8 cellular contexts compared by ENCODE assay signal in the genomic region with DNA sequence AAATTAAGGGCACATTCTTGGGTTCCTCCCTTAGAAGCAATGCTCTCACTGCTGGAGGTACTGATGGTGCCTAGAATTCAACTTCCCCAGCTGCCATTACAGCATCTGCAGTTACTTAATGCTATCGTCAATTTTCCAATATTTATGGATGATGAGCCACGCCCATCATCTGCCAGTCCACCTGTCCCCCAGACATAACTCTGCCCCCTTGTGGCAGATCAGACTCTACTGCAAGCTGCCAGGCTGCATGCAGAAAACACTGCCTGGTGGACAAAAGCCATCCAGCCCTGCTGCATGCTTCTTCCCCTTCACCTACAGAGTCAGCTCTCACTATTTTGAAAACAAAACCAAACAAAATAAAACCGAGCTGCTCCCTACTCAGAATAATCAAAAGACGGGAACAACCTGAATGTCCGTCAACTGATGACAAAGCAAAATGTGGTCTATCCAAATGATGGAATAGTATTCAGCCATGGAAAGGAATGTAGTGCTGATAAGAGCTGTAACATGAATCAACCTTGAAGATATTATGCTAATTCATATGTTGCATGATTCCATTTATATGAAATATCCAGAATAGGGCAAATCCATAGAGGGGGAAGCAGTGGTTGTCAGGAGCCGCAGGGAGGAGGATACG.
DNase-seq lines count a peak whose midpoint lies in the region; ATAC-seq and TF ChIP-seq lines count a peak whose summit lies in the region.
"Had no signal": no experiment of that assay in that cellular context is flagged by ENCODE, and none has a peak within 500 bp of the region (broad histone marks: within the 10 kb centered on the region; RNA-seq: fewer than 3 reads in every experiment).

No MANE protein-coding gene starts in this region.

- no peaks in the 10 kb centered on the region for H3K36me3 Mint-ChIP-seq in nephron (ENCODE audit: low read depth)

- no peaks in the 10 kb centered on the region for H3K27me3 ChIP-seq in mammary epithelial cell (ENCODE audit: insufficient read depth, low read length)

- H3K4me2 ChIP-seq in mammary epithelial cell (ENCODE audit: insufficient read depth, low read depth, low read length), result no peak overlapping the region

- CTCF ChIA-PET in mammary epithelial cell (lab: Charles Lee; ENCODE audit: low non-redundant PET), result interaction anchor here (0.5 kb wide), 1 partner anchor 62 kb away, joined by 3 read pairs; no protein-coding TSS in a partner anchor

- no peak overlapping the region for H3K4me3 ChIP-seq in mammary epithelial cell (replicated peaks in 1 of 3; ENCODE audit: insufficient read depth in 1 of 3, low read depth in 2 of 3, low read length in 3 of 3)

- peak overlapping the region in 1 of 3 experiments; percentile 7 for H3K27ac Mint-ChIP-seq in nephron
- H3K27ac Mint-ChIP-seq: dendritic cell treated with granulocyte-macrophage colony-stimulating factor and Interleukin-4, amounts not matched to agents 40 ng/mL and 50 ng/mL, for 4 days had no signal

- H3K9me3 Mint-ChIP-seq in nephron, result no peaks in the 10 kb centered on the region
- H3K9me3 Mint-ChIP-seq: dendritic cell treated with granulocyte-macrophage colony-stimulating factor and Interleukin-4, amounts not matched to agents 40 ng/mL and 50 ng/mL, for 4 days had no signal

- TF ChIP-seq CTCF in mammary epithelial cell (conservative IDR thresholded peaks at IDR 0.05 in 1 of 2, IDR thresholded peaks at IDR 0.05 in 1 of 2; ENCODE audit: extremely low read depth in 1 of 2, insufficient read depth in 1 of 2, low read depth in 1 of 2, low read length in 2 of 2) (peak; percentile 87 to 96), nephron (IDR thresholded peaks at IDR 0.05; ENCODE audit: unreplicated experiment in 3 of 3) (peak in 2 of 3 experiments; percentile 11 to 31)

- intact Hi-C loops in mammary epithelial cell (cut with micrococcal nuclease), result loop anchor here (1.0 to 5.0 kb wide), 4 partner anchors 41 to 642 kb away; no protein-coding TSS in a partner anchor

- H2AFZ ChIP-seq in mammary epithelial cell (ENCODE audit: low read depth, low read length), result no peak overlapping the region

- no peak overlapping the region for H3K27ac ChIP-seq in mammary epithelial cell (ENCODE audit: insufficient read depth, low read depth, low read length)

- no peaks in the 10 kb centered on the region for H3K27me3 Mint-ChIP-seq in nephron (ENCODE audit: low read depth)
- H3K27me3 Mint-ChIP-seq: dendritic cell treated with granulocyte-macrophage colony-stimulating factor and Interleukin-4, amounts not matched to agents 40 ng/mL and 50 ng/mL, for 4 days had no signal

- ATAC-seq in GM19467 (IDR thresholded peaks at IDR 0.05; ENCODE audit: unreplicated experiment) (peak; percentile 53), HG03469 (IDR thresholded peaks at IDR 0.05; ENCODE audit: unreplicated experiment) (peak; percentile 61)

- H3K4me1 ChIP-seq in mammary epithelial cell (ENCODE audit: insufficient read depth, low read length), result no peaks in the 10 kb centered on the region

- dilution Hi-C loops in mammary epithelial cell (cut with HindIII; ENCODE audit: low sequenced_read_pairs), result no loop called here

- no peak overlapping the region for H3K9ac ChIP-seq in mammary epithelial cell (ENCODE audit: insufficient read depth, low read length)

- no peaks in the 10 kb centered on the region for H4K20me1 ChIP-seq in mammary epithelial cell (ENCODE audit: insufficient read depth, low read length)

- in situ Hi-C loops in mammary epithelial cell (cut with MboI; ENCODE audit: low sequenced_read_pairs in 2 of 2), result loop anchor here in 1 of 2 donors (5.0 kb wide), 2 partner anchors 63 to 122 kb away; no protein-coding TSS in a partner anchor

- DNase-seq in GM03348 (ENCODE audit: low spot score), result peak; percentile 68
- DNase-seq in OCI-M1 (lab: John Stamatoyannopoulos, UW), result peak; percentile 55
- DNase-seq in mammary epithelial cell, result peak; percentile 43
- no peak for DNase-seq in globus pallidus (ENCODE audit: low spot score)

- H3K4me3 Mint-ChIP-seq in nephron, result no peak overlapping the region
- H3K4me3 Mint-ChIP-seq: dendritic cell treated with granulocyte-macrophage colony-stimulating factor and Interleukin-4, amounts not matched to agents 40 ng/mL and 50 ng/mL, for 4 days had no signal

- peaks cover 60% of the 10 kb centered on the region for H3K4me1 Mint-ChIP-seq in nephron

- 78% methylated on average over 5 of the region's 7 CpGs for WGBS in mammary epithelial cell (ENCODE audit: low coverage, missing lambda C conversion rate)

- no peaks in the 10 kb centered on the region for H3K79me2 ChIP-seq in mammary epithelial cell (ENCODE audit: insufficient read depth, low read length)

- H3K9me3 ChIP-seq in mammary epithelial cell (replicated peaks; ENCODE audit: insufficient read depth, low read length), result no peaks in the 10 kb centered on the region

- H3K36me3 ChIP-seq in mammary epithelial cell (ENCODE audit: insufficient read depth, low read length), result no peaks in the 10 kb centered on the region

- no TSS peak for BruUV-seq in mammary epithelial cell (replicated peaks; lab: Mats Ljungman, UMichigan)
